In genomic region chrX:16436348-16437188, GRCh38 we compare ENCODE assay signal across 8 cellular contexts.
DNase-seq lines count a peak whose midpoint lies in the region; ATAC-seq lines count a peak whose summit lies in the region.

No MANE protein-coding gene starts in this region.

- intact Hi-C loops in left cardiac atrium (cut with DNase I): loop anchor here (10.0 kb wide), 1 partner anchor 228 kb away; no protein-coding TSS in a partner anchor
- intact Hi-C loops in sciatic nerve (cut with DNase I): no loop called here

- peaks cover 10% of the 10 kb centered on the region for H3K4me1 Mint-ChIP-seq in activated naive CD8-positive, alpha-beta T cell treated with anti-CD3 and anti-CD28 coated beads, Interleukin-2, amount 50 U/mL, for 24 hours

- H3K4me3 Mint-ChIP-seq in activated naive CD8-positive, alpha-beta T cell treated with anti-CD3 and anti-CD28 coated beads, Interleukin-2, amount 50 U/mL, for 24 hours: no peak overlapping the region

- no peaks in the 10 kb centered on the region for H3K27me3 ChIP-seq in MG63

- in situ Hi-C loops in ACHN (cut with HindIII; ENCODE audit: low pct_ligation_motif_present, low pct_unique_long_range_greater_than_20kb, low sequenced_read_pairs): no loop called here

- ATAC-seq in GM18867 (IDR thresholded peaks at IDR 0.05; ENCODE audit: unreplicated experiment) (peak; percentile 92), left cardiac atrium (peak; percentile 81 to 83), sciatic nerve (peak; percentile 86), HG02938 (IDR thresholded peaks at IDR 0.05; ENCODE audit: unreplicated experiment) (no peak)
- peak; percentile 83 for ATAC-seq in activated naive CD8-positive, alpha-beta T cell treated with anti-CD3 and anti-CD28 coated beads, Interleukin-2, amount 50 U/mL, for 24 hours

- no peaks in the 10 kb centered on the region for H3K27me3 Mint-ChIP-seq in activated naive CD8-positive, alpha-beta T cell treated with anti-CD3 and anti-CD28 coated beads, Interleukin-2, amount 50 U/mL, for 24 hours

- H3K36me3 ChIP-seq in MG63: no peaks in the 10 kb centered on the region

- H3K36me3 Mint-ChIP-seq in activated naive CD8-positive, alpha-beta T cell treated with anti-CD3 and anti-CD28 coated beads, Interleukin-2, amount 50 U/mL, for 24 hours (ENCODE audit: low read depth): no peaks in the 10 kb centered on the region

- no peaks in the 10 kb centered on the region for H3K9me3 ChIP-seq in MG63

- no peaks in the 10 kb centered on the region for H3K9me3 Mint-ChIP-seq in activated naive CD8-positive, alpha-beta T cell treated with anti-CD3 and anti-CD28 coated beads, Interleukin-2, amount 50 U/mL, for 24 hours

- H3K27ac Mint-ChIP-seq in activated naive CD8-positive, alpha-beta T cell treated with anti-CD3 and anti-CD28 coated beads, Interleukin-2, amount 50 U/mL, for 24 hours: no peak overlapping the region

- DNase-seq in ACHN: peak; percentile 64
- DNase-seq in MG63: peak; percentile 66
- DNase-seq in T follicular helper cell (ENCODE audit: low read depth): peak; percentile 41
- peak; percentile 66 for DNase-seq in activated naive CD8-positive, alpha-beta T cell treated with anti-CD3 and anti-CD28 coated beads, Interleukin-2, amount 50 U/mL, for 24 hours
- peak; percentile 71 for DNase-seq in left cardiac atrium
- DNase-seq in sciatic nerve (ENCODE audit: low spot score): peak; percentile 85

- H3K4me3 ChIP-seq in MG63: no peak overlapping the region
